In the genomic region with DNA sequence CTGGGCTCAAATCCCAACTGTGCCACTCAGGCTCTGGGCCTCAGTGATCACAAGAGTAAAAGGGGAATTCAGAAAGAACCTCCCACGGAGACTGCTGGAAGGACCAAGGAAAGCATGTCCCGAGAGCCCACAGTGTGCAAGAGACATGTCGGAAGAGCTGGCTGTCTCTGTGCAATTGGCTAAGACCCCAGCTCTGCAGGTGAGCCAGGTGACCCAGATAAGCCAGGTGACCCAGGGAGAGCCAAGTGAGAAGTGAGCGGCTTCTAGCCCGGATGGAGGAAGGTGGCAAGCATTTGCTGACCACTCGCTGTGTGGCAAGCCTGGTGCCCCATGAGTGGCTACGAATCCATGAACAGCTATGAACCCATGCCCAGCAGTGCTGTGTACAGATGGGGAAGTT, we compare ENCODE assay signal across 23 cellular contexts. TPM values are rescaled to one million over a fixed set of nuclear protein-coding genes. Genes with fewer than 3 reads are reported as not detected.
"Had no signal": no experiment of that assay in that cellular context is flagged by ENCODE, and none has a peak within 500 bp of the region (broad histone marks: within the 10 kb centered on the region; RNA-seq: fewer than 3 reads in every experiment).

No MANE protein-coding gene starts in this region.

- H3K27ac ChIP-seq: breast epithelium, colonic mucosa, lower lobe of right lung, psoas muscle, suprapubic skin, tibial nerve had no signal

- H3K4me1 ChIP-seq: breast epithelium, colonic mucosa had no signal

- DNase-seq: activated CD4-positive, alpha-beta T cell treated with anti-CD3 and anti-CD28 coated beads for 4 hours; activated CD4-positive, alpha-beta T cell treated with anti-CD3 and anti-CD28 coated beads, Interleukin-2, amount 50 U/mL, for 4 hours; activated naive CD4-positive, alpha-beta T cell; activated T-cell treated with anti-CD3 and anti-CD28 coated beads for 4 hours; activated T-cell treated with anti-CD3 and anti-CD28 coated beads, Interleukin-2, amount 50 U/mL, for 72 hours; colonic mucosa; effector CD8-positive, alpha-beta T cell; kidney glomerular epithelial cell; lower lobe of right lung; mesendoderm; psoas muscle; stimulated activated CD4-positive, alpha-beta T cell treated with anti-CD3 and anti-CD28 coated beads, Interleukin-15, amount 100 ng/mL, for 24 hours; stimulated activated CD4-positive, alpha-beta T cell treated with anti-CD3 and anti-CD28 coated beads, Interleukin-2, amount 100 ng/mL, for 24 hours; stimulated activated naive CD4-positive, alpha-beta T cell had no signal

- H3K27me3 ChIP-seq: breast epithelium, colonic mucosa, suprapubic skin, tibial nerve had no signal

- H3K4me3 ChIP-seq: breast epithelium, colonic mucosa, lower lobe of right lung, psoas muscle, smooth muscle cell, suprapubic skin, tibial nerve had no signal

- H3K36me3 ChIP-seq: breast epithelium, colonic mucosa, lower lobe of right lung, suprapubic skin, tibial nerve had no signal

- ATAC-seq: activated naive CD4-positive, alpha-beta T cell treated with anti-CD3 and anti-CD28 coated beads, Interleukin-2, amount 50 U/mL, for 72 hours; activated T-cell treated with anti-CD3 and anti-CD28 coated beads, Interleukin-2, amount 50 U/mL, for 72 hours; left lobe of liver; lower lobe of right lung; natural killer cell treated with Interleukin-12 subunit alpha and Interleukin-12 subunit beta and Interleukin-15 and Interleukin-18, amount 100 ng/mL, for 72 hours; psoas muscle had no signal

- H3K4me2 ChIP-seq: smooth muscle cell had no signal

- H3K9me3 ChIP-seq: breast epithelium, colonic mucosa, lower lobe of right lung, psoas muscle, suprapubic skin, tibial nerve had no signal

RNA-seq across cellular contexts. Expression of a gene that starts 59.1 kb away (rescaled TPM):
- total RNA-seq: dermis microvascular lymphatic vessel endothelial cell; natural killer cell treated with Interleukin-12 subunit alpha and Interleukin-12 subunit beta and Interleukin-15 and Interleukin-18, amount 100 ng/mL, for 72 hours; T-helper 1 cell treated with Interleukin-12 subunit alpha and Interleukin-12 subunit beta and Interleukin-4 antibody, amounts not matched to agents 30 ng/mL and 1 ng/mL, for 36 hours had no signal
